ENCODE assay signal across 17 cellular contexts in the genomic region with DNA sequence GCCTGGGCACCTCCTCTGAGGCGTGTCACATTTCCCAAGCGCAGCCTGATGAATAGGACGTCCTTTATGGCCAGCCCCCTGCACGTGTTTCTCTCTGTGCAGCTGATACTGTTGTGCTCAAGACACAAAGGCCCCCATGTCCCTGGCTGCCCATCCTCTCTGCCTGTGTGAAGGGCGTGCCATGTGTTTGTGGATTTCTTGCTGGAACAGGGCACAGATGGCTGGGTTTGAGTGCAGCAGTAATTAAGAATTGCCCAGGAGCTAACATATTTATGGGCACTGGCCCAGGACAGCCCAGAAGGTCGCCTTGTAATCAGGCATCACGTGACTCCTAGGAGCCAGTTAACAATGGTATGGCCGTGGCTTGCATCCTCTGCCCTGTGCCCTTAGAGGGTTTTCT.
A peak's percentile ranks its signal among the peaks of the same experiment; 100 is the strongest.
DNase-seq lines count a peak whose midpoint lies in the region; ATAC-seq and TF ChIP-seq lines count a peak whose summit lies in the region.
"Had no signal": no experiment of that assay in that cellular context is flagged by ENCODE, and none has a peak within 500 bp of the region (broad histone marks: within the 10 kb centered on the region; RNA-seq: fewer than 3 reads in every experiment).

No MANE protein-coding gene starts in this region.

- no peak overlapping the region for H3K18ac ChIP-seq in mesendoderm (ENCODE audit: low read length)

- no peaks in the 10 kb centered on the region for H3K79me2 ChIP-seq in mesendoderm (ENCODE audit: control insufficient read depth, insufficient read depth, low read length)
- no peaks in the 10 kb centered on the region for H3K79me2 ChIP-seq in OCI-LY7 (ENCODE audit: insufficient read depth, low read depth, low read length)

- H3K36me3 ChIP-seq in mesendoderm (ENCODE audit: control insufficient read depth, insufficient read depth, low read length) (no peaks in the 10 kb centered on the region), OCI-LY7 (ENCODE audit: insufficient read depth, low read length) (no peaks in the 10 kb centered on the region)
- H3K36me3 ChIP-seq: tibial nerve had no signal

- ATAC-seq in HG03342 (IDR thresholded peaks at IDR 0.05; ENCODE audit: unreplicated experiment) = no peak

- peaks cover 5% of the 10 kb centered on the region for H3K4me1 Mint-ChIP-seq in T-helper 1 cell treated with Interleukin-12 subunit alpha and Interleukin-12 subunit beta and Interleukin-4 antibody, amounts not matched to agents 30 μg/mL and 1 μg/mL, for 36 hours (ENCODE audit: low read depth)
- H3K4me1 Mint-ChIP-seq in brain = peaks cover 95% of the 10 kb centered on the region

- POLR2A ChIA-PET in OCI-LY7 (lab: Charles Lee) = no interaction called here

- peaks cover 7% of the 10 kb centered on the region for H3K36me3 Mint-ChIP-seq in T-helper 1 cell treated with Interleukin-12 subunit alpha and Interleukin-12 subunit beta and Interleukin-4 antibody, amounts not matched to agents 30 μg/mL and 1 μg/mL, for 36 hours (ENCODE audit: low read depth)
- H3K36me3 Mint-ChIP-seq in brain = no peaks in the 10 kb centered on the region

- TF ChIP-seq CTCF in brain (conservative IDR thresholded peaks at IDR 0.05) = no peak
- TF ChIP-seq CTCF in OCI-LY7 (conservative IDR thresholded peaks at IDR 0.05; ENCODE audit: low read length) = no peak

- H4K8ac ChIP-seq in mesendoderm (ENCODE audit: low read depth, low read length) = no peak overlapping the region

- H4K20me1 ChIP-seq in OCI-LY7 (ENCODE audit: insufficient read depth, low read length) = no peaks in the 10 kb centered on the region

- H2BK120ac ChIP-seq in mesendoderm (ENCODE audit: low read depth, low read length) = no peak overlapping the region

- no peak overlapping the region for H2BK5ac ChIP-seq in mesendoderm (ENCODE audit: low read length)

- no peak overlapping the region for H3K23ac ChIP-seq in mesendoderm (ENCODE audit: low read length)

- CTCF ChIA-PET in OCI-LY7 (lab: Charles Lee; ENCODE audit: unreplicated experiment) = no interaction called here

- H3K27me3 ChIP-seq in mesendoderm (ENCODE audit: insufficient read depth, low read length, poor library complexity) = no peaks in the 10 kb centered on the region
- H3K27me3 ChIP-seq: tibial nerve had no signal

- no peak overlapping the region for H3K4me2 ChIP-seq in mesendoderm (ENCODE audit: low read length)
- no peak overlapping the region for H3K4me2 ChIP-seq in OCI-LY7 (ENCODE audit: low read length)

- DNase-seq in T-helper 1 cell (no peak), NCI-H187 treated with DMSO at 0.1 percent for 48 hours (lab: John Stamatoyannopoulos, UW) (peak; percentile 49), pons (ENCODE audit: low spot score) (peak; percentile 39), mesendoderm (no peak), OCI-LY7 (ENCODE audit: low spot score) (no peak)
- DNase-seq: activated CD4-positive, alpha-beta T cell treated with anti-CD3 and anti-CD28 coated beads, Interleukin-2, amount 50 U/mL, for 48 hours; activated T-cell treated with anti-CD3 and anti-CD28 coated beads, Interleukin-2, amount 50 U/mL, for 24 hours; CD4-positive, CD25-positive, alpha-beta regulatory T cell; NCI-H2081 had no signal

- no peak overlapping the region for H3K4me3 ChIP-seq in mesendoderm (ENCODE audit: low read length)
- no peak overlapping the region for H3K4me3 ChIP-seq in OCI-LY7 (ENCODE audit: low read depth, low read length, poor library complexity, severe bottlenecking)
- H3K4me3 ChIP-seq: coronary artery, tibial nerve had no signal

- H3K27ac ChIP-seq in mesendoderm (ENCODE audit: low read depth, low read length) (no peak overlapping the region), OCI-LY7 (ENCODE audit: low read depth, low read length, poor library complexity, severe bottlenecking) (no peak overlapping the region)
- H3K27ac ChIP-seq: coronary artery, tibial nerve had no signal

- intact Hi-C loops in OCI-LY7 (cut with micrococcal nuclease; ENCODE audit: unreplicated experiment) = no loop called here

- no peak overlapping the region for H3K4me3 Mint-ChIP-seq in T-helper 1 cell treated with Interleukin-12 subunit alpha and Interleukin-12 subunit beta and Interleukin-4 antibody, amounts not matched to agents 30 μg/mL and 1 μg/mL, for 36 hours
- peak overlapping the region in 2 of 5 experiments; percentile 13 to 45 for H3K4me3 Mint-ChIP-seq in brain
- H3K4me3 Mint-ChIP-seq: activated naive CD4-positive, alpha-beta T cell treated with anti-CD3 and anti-CD28 coated beads, Interleukin-2, amount 50 U/mL, for 24 hours; activated T-cell treated with anti-CD3 and anti-CD28 coated beads, Interleukin-2, amount 50 U/mL, for 24 hours; CD4-positive, CD25-positive, alpha-beta regulatory T cell; mesothelial cell of epicardium had no signal

- no peak overlapping the region for H3K9ac ChIP-seq in mesendoderm (ENCODE audit: low read length)

- H3K27me3 Mint-ChIP-seq in T-helper 1 cell treated with Interleukin-12 subunit alpha and Interleukin-12 subunit beta and Interleukin-4 antibody, amounts not matched to agents 30 μg/mL and 1 μg/mL, for 36 hours (ENCODE audit: low read depth) = no peaks in the 10 kb centered on the region
- peaks cover 2% of the 10 kb centered on the region for H3K27me3 Mint-ChIP-seq in brain
- H3K27me3 Mint-ChIP-seq: activated naive CD4-positive, alpha-beta T cell treated with anti-CD3 and anti-CD28 coated beads, Interleukin-2, amount 50 U/mL, for 24 hours; activated T-cell treated with anti-CD3 and anti-CD28 coated beads, Interleukin-2, amount 50 U/mL, for 24 hours; CD4-positive, CD25-positive, alpha-beta regulatory T cell; IgD-negative memory B cell had no signal

- H3K4ac ChIP-seq in mesendoderm (ENCODE audit: low read depth, low read length) = no peak overlapping the region

- H3K9me3 Mint-ChIP-seq in T-helper 1 cell treated with Interleukin-12 subunit alpha and Interleukin-12 subunit beta and Interleukin-4 antibody, amounts not matched to agents 30 μg/mL and 1 μg/mL, for 36 hours = no peaks in the 10 kb centered on the region
- no peaks in the 10 kb centered on the region for H3K9me3 Mint-ChIP-seq in brain
- H3K9me3 Mint-ChIP-seq: activated naive CD4-positive, alpha-beta T cell treated with anti-CD3 and anti-CD28 coated beads, Interleukin-2, amount 50 U/mL, for 24 hours; activated T-cell treated with anti-CD3 and anti-CD28 coated beads, Interleukin-2, amount 50 U/mL, for 24 hours; CD4-positive, CD25-positive, alpha-beta regulatory T cell; IgD-negative memory B cell; mesothelial cell of epicardium had no signal

- no peaks in the 10 kb centered on the region for H3K9me3 ChIP-seq in OCI-LY7 (ENCODE audit: low read length)
- H3K9me3 ChIP-seq: tibial nerve had no signal

- no peaks in the 10 kb centered on the region for H3K79me1 ChIP-seq in mesendoderm (ENCODE audit: low read length)

- no peak overlapping the region for H3K56ac ChIP-seq in mesendoderm (ENCODE audit: low read length)

- H2BK15ac ChIP-seq in mesendoderm (replicated peaks; ENCODE audit: low read depth) = no peak overlapping the region

- no peak overlapping the region for H2AFZ ChIP-seq in OCI-LY7 (ENCODE audit: low read length)

- no peak overlapping the region for H2AK5ac ChIP-seq in mesendoderm (ENCODE audit: low read length)

- peaks cover 10% of the 10 kb centered on the region for H3K4me1 ChIP-seq in mesendoderm (ENCODE audit: control insufficient read depth, low read depth, low read length)
- H3K4me1 ChIP-seq in OCI-LY7 (ENCODE audit: insufficient read depth, low read length, poor library complexity, severe bottlenecking) = peaks cover 46% of the 10 kb centered on the region
- H3K4me1 ChIP-seq: tibial nerve had no signal

- no CpG with 5 or more reads among the region's 8 CpGs for WGBS in mesendoderm (ENCODE audit: extremely low coverage, insufficient coverage, low lambda C conversion rate)

- no peak overlapping the region for H4K5ac ChIP-seq in mesendoderm (ENCODE audit: low read length)

- H3K27ac Mint-ChIP-seq in T-helper 1 cell treated with Interleukin-12 subunit alpha and Interleukin-12 subunit beta and Interleukin-4 antibody, amounts not matched to agents 30 μg/mL and 1 μg/mL, for 36 hours = peak overlapping the region; percentile 29
- peak overlapping the region; percentile 77 to 96 (median 93) for H3K27ac Mint-ChIP-seq in brain
- H3K27ac Mint-ChIP-seq: activated naive CD4-positive, alpha-beta T cell treated with anti-CD3 and anti-CD28 coated beads, Interleukin-2, amount 50 U/mL, for 24 hours; activated T-cell treated with anti-CD3 and anti-CD28 coated beads, Interleukin-2, amount 50 U/mL, for 24 hours; IgD-negative memory B cell; mesothelial cell of epicardium had no signal

- no peaks in the 10 kb centered on the region for H3K9me2 ChIP-seq in OCI-LY7 (ENCODE audit: insufficient read depth, low read length)

- BruUV-seq in OCI-LY7 (replicated peaks; lab: Mats Ljungman, UMichigan) = no TSS peak

Comparison
In these comparisons a context has a peak if more than half of its experiments do, and no peak if none do; other contexts are left out.
1. DNase-seq: peak in NCI-H187 treated with DMSO at 0.1 percent for 48 hours (single experiment) and pons (single experiment); none in T-helper 1 cell (0 of 5), mesendoderm (single experiment) and OCI-LY7 (single experiment).